2 cellular contexts compared by ENCODE assay signal in genomic region chrX:146046011-146046715, GRCh38.
DNase-seq lines count a peak whose midpoint lies in the region; TF ChIP-seq lines count a peak whose summit lies in the region.
"Not testable (repeated sequence)": the region's sequence is repeated elsewhere in the genome, so short reads cannot be mapped to it uniquely, and the experiment has no call there.

No MANE protein-coding gene starts in this region.

- not testable (repeated sequence) for H3K9me3 ChIP-seq in testis

- not testable (repeated sequence) for H3K4me3 ChIP-seq in testis

- not testable (repeated sequence) for H3K36me3 ChIP-seq in testis (ENCODE audit: low read depth, missing control alignments)

- not testable (repeated sequence) for H3K4me1 ChIP-seq in testis

- DNase-seq in H4 (ENCODE audit: low spot score): peak; percentile 5
- peak; percentile 12 for DNase-seq in testis

- TF ChIP-seq POLR2A in testis (IDR thresholded peaks at IDR 0.05): not testable (repeated sequence)

- H3K27me3 ChIP-seq in testis: not testable (repeated sequence)

- not testable (repeated sequence) for TF ChIP-seq CTCF in testis (IDR thresholded peaks at IDR 0.05)

- WGBS in testis, 2 donors: 79 to 82% methylated on average over 13 to 14 of the region's 45 CpGs

- not testable (repeated sequence) for H3K27ac ChIP-seq in testis

- intact Hi-C loops in testis (cut with DNase I; ENCODE audit: low total_unique reads): not testable (repeated sequence)
